In the genomic region with DNA sequence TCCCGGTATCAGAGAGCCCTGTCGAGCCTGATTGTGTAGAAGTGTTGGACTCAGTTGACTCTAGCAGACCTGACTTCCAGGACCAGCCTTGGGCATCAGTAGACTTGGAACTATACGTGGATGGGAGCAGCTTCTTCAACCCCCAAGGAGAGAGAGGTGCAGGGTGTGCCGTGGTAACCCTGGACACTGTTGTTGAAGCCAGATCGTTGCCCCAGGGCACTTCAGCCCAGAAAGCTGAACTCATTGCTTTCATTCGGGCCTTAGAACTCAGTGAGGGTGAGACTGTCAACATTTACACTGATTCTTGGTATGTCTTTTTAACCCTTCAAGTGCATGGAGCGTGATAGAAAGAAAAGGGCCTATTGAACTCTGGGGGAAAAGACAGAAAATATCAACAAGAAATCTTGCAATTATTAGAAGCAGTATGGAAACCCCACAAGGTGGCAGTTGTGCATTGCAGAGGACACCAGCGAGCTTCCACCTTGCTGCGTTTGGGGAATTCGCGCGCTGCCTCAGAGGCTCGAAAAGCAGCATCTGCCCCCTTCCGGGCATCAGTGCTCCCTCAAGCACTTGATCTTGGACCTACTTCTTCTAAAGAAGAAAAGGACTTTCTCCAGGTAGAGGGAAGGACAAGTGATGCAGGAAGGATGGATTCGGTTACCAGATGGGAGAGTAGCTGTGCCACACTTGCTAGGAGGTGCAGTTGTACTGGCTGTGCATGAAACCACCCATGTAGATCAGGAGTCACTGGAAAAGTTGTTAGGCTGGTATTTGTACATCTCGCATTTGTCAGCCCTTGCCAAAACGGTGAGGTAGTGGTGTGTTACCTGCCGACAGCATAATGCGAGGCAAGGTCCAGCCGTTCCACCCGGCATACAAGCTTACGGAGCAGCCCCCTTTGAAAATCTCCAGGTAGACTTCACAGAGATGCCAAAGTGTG, we compare ENCODE assay signal across 13 cellular contexts. TPM values are rescaled to one million over a fixed set of nuclear protein-coding genes. Genes with fewer than 3 reads are reported as not detected.
DNase-seq lines count a peak whose midpoint lies in the region; ATAC-seq, FAIRE-seq and TF ChIP-seq lines count a peak whose summit lies in the region.
"Not testable (repeated sequence)": the region's sequence is repeated elsewhere in the genome, so short reads cannot be mapped to it uniquely, and the experiment has no call there.
"Had no signal": no experiment of that assay in that cellular context is flagged by ENCODE, and none has a peak within 500 bp of the region (broad histone marks: within the 10 kb centered on the region; RNA-seq: fewer than 3 reads in every experiment).

No MANE protein-coding gene starts in this region.

- not testable (repeated sequence) for TF ChIP-seq EP300 in HepG2 (IDR thresholded peaks at IDR 0.05; ENCODE audit: low read depth in 2 of 2, low read length in 2 of 2); HepG2 (CRISPR knock-in tag; IDR thresholded peaks at IDR 0.05; ENCODE audit: borderline replicate concordance)

- H3K36me3 ChIP-seq in Panc1 (ENCODE audit: control insufficient read depth, insufficient read depth, low read length); endodermal cell (ENCODE audit: control insufficient read depth, insufficient read depth, low read length); HepG2 (replicated peaks in 1 of 2; ENCODE audit: control insufficient read depth in 1 of 2, insufficient read depth in 2 of 2, low read length in 2 of 2): not testable (repeated sequence)

- H3K27ac Mint-ChIP-seq in HFFc6; activated CD4-positive, alpha-beta memory T cell treated with anti-CD3 and anti-CD28 coated beads for 36 hours; endodermal cell; progenitor cell of endocrine pancreas: not testable (repeated sequence)

- FAIRE-seq in HepG2 (lab: Jason Lieb, UNC) = not testable (repeated sequence)

- H3K9ac ChIP-seq in endodermal cell (ENCODE audit: extremely low read depth, low read length, poor library complexity, severe bottlenecking); HepG2 (ENCODE audit: insufficient read depth, low read depth, low read length): not testable (repeated sequence)

- intact Hi-C loops in Panc1 (cut with micrococcal nuclease; ENCODE audit: unreplicated experiment); activated CD4-positive, alpha-beta memory T cell treated with anti-CD3 and anti-CD28 coated beads for 36 hours (cut with micrococcal nuclease); HepG2 (cut with micrococcal nuclease; ENCODE audit: unreplicated experiment): not testable (repeated sequence)

- TF ChIP-seq POLR2A in HepG2 (IDR thresholded peaks at IDR 0.05; ENCODE audit: insufficient read depth in 1 of 2, low read depth in 2 of 2, low read length in 2 of 2) = not testable (repeated sequence)

- not testable (repeated sequence) for H3K79me2 ChIP-seq in HepG2 (ENCODE audit: insufficient read depth, low read length)

- CTCF ChIA-PET in Panc1 (lab: Charles Lee); activated CD4-positive, alpha-beta memory T cell treated with anti-CD3 and anti-CD28 coated beads for 36 hours (lab: Charles Lee); HepG2 (lab: Yijun Ruan, JAX; ENCODE audit: low intra/inter-chr PET ratio, low total read pairs): not testable (repeated sequence)

- not testable (repeated sequence) for H3K27ac ChIP-seq in Panc1 (ENCODE audit: low read length); endodermal cell (ENCODE audit: low read depth, low read length); HepG2 (ENCODE audit: extremely low read length, insufficient read depth, low read length)

- not testable (repeated sequence) for H3K9me3 Mint-ChIP-seq in HFFc6; activated CD4-positive, alpha-beta memory T cell treated with anti-CD3 and anti-CD28 coated beads for 36 hours; endodermal cell; progenitor cell of endocrine pancreas (ENCODE audit: low read depth)

- H3K9me3 ChIP-seq in Panc1 (ENCODE audit: control insufficient read depth, insufficient read depth, low read depth, low read length); endodermal cell (ENCODE audit: control insufficient read depth, low read length); HepG2 (ENCODE audit: low read length): not testable (repeated sequence)

- POLR2A ChIA-PET in Panc1 (lab: Charles Lee); activated CD4-positive, alpha-beta memory T cell treated with anti-CD3 and anti-CD28 coated beads for 36 hours (lab: Charles Lee); HepG2 (lab: Yijun Ruan, JAX): not testable (repeated sequence)

- not testable (repeated sequence) for H3K4me3 ChIP-seq in Panc1 (ENCODE audit: low read depth in 2 of 2, low read length in 2 of 2); endodermal cell (ENCODE audit: low read length); HepG2 (replicated peaks in 1 of 3; ENCODE audit: insufficient read depth in 1 of 3, low read depth in 2 of 3, low read length in 3 of 3)

- TF ChIP-seq CTCF in HFFc6 (IDR thresholded peaks at IDR 0.05) (peak; percentile 33; the same call in 1 of the 2 replicates), Panc1 (IDR thresholded peaks at IDR 0.05) (peak; percentile 27; the same call in 1 of the 2 replicates), endodermal cell (conservative IDR thresholded peaks at IDR 0.05) (peak; percentile 65), HepG2 (CRISPR knock-in tag; IDR thresholded peaks at IDR 0.05) (peak; percentile 40; the same call in 1 of the 2 replicates), progenitor cell of endocrine pancreas (IDR thresholded peaks at IDR 0.05; ENCODE audit: unreplicated experiment) (peak; percentile 33)

- not testable (repeated sequence) for H3K4me2 ChIP-seq in HepG2 (ENCODE audit: low read depth, low read length)

- H3K4me1 ChIP-seq in Panc1 (ENCODE audit: control insufficient read depth, insufficient read depth, low read length); endodermal cell (ENCODE audit: control insufficient read depth, insufficient read depth, low read length): not testable (repeated sequence)
- peaks cover 19% of the 10 kb centered on the region for H3K4me1 ChIP-seq in HepG2 (ENCODE audit: insufficient read depth, low read length)

- not testable (repeated sequence) for ATAC-seq in Panc1, HepG2

- not testable (repeated sequence) for H3K4me3 Mint-ChIP-seq in HFFc6; activated CD4-positive, alpha-beta memory T cell treated with anti-CD3 and anti-CD28 coated beads for 36 hours; endodermal cell; progenitor cell of endocrine pancreas (ENCODE audit: low read depth)

- not testable (repeated sequence) for H2AFZ ChIP-seq in HepG2 (ENCODE audit: low read length)

- BruUV-seq in Panc1 (replicated peaks; lab: Mats Ljungman, UMichigan); HepG2 (replicated peaks; lab: Mats Ljungman, UMichigan): not testable (repeated sequence)

- 86 to 92% methylated on average over 8 to 16 of the region's 22 CpGs for WGBS in endodermal cell (ENCODE audit: insufficient coverage in 1 of 2, insufficient read length in 1 of 2), 2 experiments
- WGBS in HepG2 (ENCODE audit: low lambda C conversion rate) = 40% methylated on average over 19 of the region's 22 CpGs

- in situ Hi-C loops in Panc1 (cut with HindIII; ENCODE audit: low pct_unique_long_range_greater_than_20kb, low sequenced_read_pairs); HepG2 (cut with HindIII; ENCODE audit: extremely low pct_ligation_motif_present, low pct_unique_long_range_greater_than_20kb): not testable (repeated sequence)

- not testable (repeated sequence) for H4K20me1 ChIP-seq in HepG2 (ENCODE audit: insufficient read depth, low read length)

- H3K27me3 Mint-ChIP-seq in HFFc6 (ENCODE audit: insufficient read depth) = peaks cover 17% of the 10 kb centered on the region
- not testable (repeated sequence) for H3K27me3 Mint-ChIP-seq in activated CD4-positive, alpha-beta memory T cell treated with anti-CD3 and anti-CD28 coated beads for 36 hours; endodermal cell (ENCODE audit: insufficient read depth); progenitor cell of endocrine pancreas

- TF ChIP-seq RAD21 in HepG2 (CRISPR knock-in tag; IDR thresholded peaks at IDR 0.05) = not testable (repeated sequence)

- H3K36me3 Mint-ChIP-seq in HFFc6 (ENCODE audit: low read depth); activated CD4-positive, alpha-beta memory T cell treated with anti-CD3 and anti-CD28 coated beads for 36 hours; endodermal cell (ENCODE audit: low read depth); progenitor cell of endocrine pancreas (ENCODE audit: insufficient read depth): not testable (repeated sequence)

- peak; percentile 12 for DNase-seq in DMS 273 (lab: John Stamatoyannopoulos, UW; ENCODE audit: unreplicated experiment)
- not testable (repeated sequence) for DNase-seq in HFFc6; Panc1 (ENCODE audit: low read depth, low spot score); HepG2 (ENCODE audit: low spot score); progenitor cell of endocrine pancreas (ENCODE audit: low spot score, unreplicated experiment)
- peak; percentile 10 for DNase-seq in activated CD4-positive, alpha-beta memory T cell treated with anti-CD3 and anti-CD28 coated beads for 36 hours
- DNase-seq in endodermal cell = peak; percentile 71

- H3K4me1 Mint-ChIP-seq in HFFc6 (ENCODE audit: low read depth); activated CD4-positive, alpha-beta memory T cell treated with anti-CD3 and anti-CD28 coated beads for 36 hours (ENCODE audit: low read depth); progenitor cell of endocrine pancreas (ENCODE audit: low read depth): not testable (repeated sequence)
- H3K4me1 Mint-ChIP-seq in endodermal cell = peaks cover 32% of the 10 kb centered on the region

- not testable (repeated sequence) for H3K27me3 ChIP-seq in Panc1 (ENCODE audit: control insufficient read depth, insufficient read depth, low read length); endodermal cell (ENCODE audit: control insufficient read depth, insufficient read depth, low read length, poor library complexity, severe bottlenecking); HepG2 (ENCODE audit: control insufficient read depth in 1 of 2, insufficient read depth in 2 of 2, low read length in 2 of 2)

RNA-seq across cellular contexts. Expression of gene DAPL1, which starts 53.2 kb away (rescaled TPM):
- not detected for total RNA-seq in HFFc6 (2021; fragmentation: NEBNext Ultra II Directional; extraction: Animal tissue kit (Norgen Biotek cat#: 25700))
- total RNA-seq in Panc1 (2021; ENCODE audit: unreplicated experiment) (not detected), endodermal cell (not detected), HepG2 (2016; rRNA removed; fragmentation: Illumina TruSeq; extraction: Trizol) (not detected in 2 replicates), progenitor cell of endocrine pancreas (not detected in 2 replicates)
- polyA plus RNA-seq in Panc1 (2012; ENCODE audit: insufficient read length) = not detected
- not detected for total RNA-seq in activated CD4-positive, alpha-beta memory T cell treated with anti-CD3 and anti-CD28 coated beads for 36 hours
- 4.8 TPM for polyA plus RNA-seq in endodermal cell (2013, experiment 1 of 2)
- 6.3 TPM for polyA plus RNA-seq in endodermal cell (2013, experiment 2 of 2)
- total RNA-seq in HepG2 (2016; cell fraction: cytosol; rRNA removed; fragmentation: Illumina TruSeq; extraction: Trizol; ENCODE audit: low read depth) = not detected in 2 replicates
- not detected in 2 replicates for total RNA-seq in HepG2 (2016; cell fraction: insoluble cytoplasmic fraction; rRNA removed; fragmentation: Illumina TruSeq; extraction: Trizol)
- not detected in 2 replicates for total RNA-seq in HepG2 (2016; cell fraction: membrane; rRNA removed; fragmentation: Illumina TruSeq; extraction: Trizol)
- total RNA-seq in HepG2 (2016; cell fraction: nucleus; rRNA removed; fragmentation: Illumina TruSeq; extraction: Trizol) = not detected in 2 replicates
- not detected in 2 replicates for polyA plus RNA-seq in HepG2 (2011; rRNA removed)
- not detected in 2 replicates for polyA plus RNA-seq in HepG2 (2011; cell fraction: cytosol; rRNA removed)
- polyA plus RNA-seq in HepG2 (2011; cell fraction: nucleus; rRNA removed) = not detected in 2 replicates
- not detected in 2 replicates for polyA plus RNA-seq in HepG2 (2012)
- polyA plus RNA-seq in HepG2 (2016; cell fraction: cytosol; fragmentation: Illumina TruSeq; extraction: Trizol; ENCODE audit: low read depth) = not detected in 2 replicates
- not detected in 2 replicates for polyA plus RNA-seq in HepG2 (2016; cell fraction: insoluble cytoplasmic fraction; fragmentation: Illumina TruSeq; extraction: Trizol; ENCODE audit: low read depth)
- not detected in 2 replicates for polyA plus RNA-seq in HepG2 (2016; cell fraction: membrane; fragmentation: Illumina TruSeq; extraction: Trizol; ENCODE audit: low read depth)
- not detected in 2 replicates for polyA plus RNA-seq in HepG2 (2016; cell fraction: nucleus; fragmentation: Illumina TruSeq; extraction: Trizol; ENCODE audit: insufficient read depth, low read depth)
- not detected in 2 replicates for polyA minus RNA-seq in HepG2 (2011; rRNA and poly(A)+ RNA removed; ENCODE audit: low replicate concordance)
- not detected in 2 replicates for polyA minus RNA-seq in HepG2 (2011; cell fraction: cytosol; rRNA and poly(A)+ RNA removed)
- not detected in 2 replicates for polyA minus RNA-seq in HepG2 (2011; cell fraction: nucleus; rRNA and poly(A)+ RNA removed)
- total RNA-seq: CD8-positive, alpha-beta memory T cell; GM23338; H7 had no signal
- polyA plus RNA-seq: A549; AG04450; BJ; CD8-positive, alpha-beta memory T cell; GM23338 had no signal
